In genomic region chr3:95226437-95226836, GRCh38 we compare ENCODE assay signal across 34 cellular contexts.
"Had no signal": no experiment of that assay in that cellular context is flagged by ENCODE, and none has a peak within 500 bp of the region (broad histone marks: within the 10 kb centered on the region; RNA-seq: fewer than 3 reads in every experiment).

No MANE protein-coding gene starts in this region.

- H3K36me3 ChIP-seq: MG63 had no signal

- H3K27me3 ChIP-seq: MG63 had no signal

- H3K27ac ChIP-seq: KMS-11 had no signal

- H3K9me3 ChIP-seq: MG63 had no signal

- H3K9ac ChIP-seq: KMS-11 had no signal

- H3K4me2 ChIP-seq: KMS-11 had no signal

- DNase-seq: Karpas-422, Kasumi-1, KG1, MG63, MM.1S, MV-4-11, NCI-H1048, NCI-H1092, NCI-H1092 treated with DMSO at 0.1 percent for 48 hours, NCI-H1105, NCI-H1105 treated with DMSO at 0.1 percent for 48 hours, NCI-H1417, NCI-H1417 treated with DMSO at 0.1 percent for 48 hours, NCI-H1436, NCI-H1436 treated with DMSO at 0.1 percent for 48 hours, NCI-H146, NCI-H1694, NCI-H1694 treated with DMSO at 0.1 percent for 48 hours, NCI-H187, NCI-H187 treated with DMSO at 0.1 percent for 48 hours, NCI-H1930, NCI-H2029, NCI-H2029 treated with DMSO at 0.1 percent for 48 hours, NCI-H2081, NCI-H2081 treated with DMSO at 0.1 percent for 48 hours, NCI-H2107, NCI-H2171, NCI-H2171 treated with DMSO at 0.1 percent for 48 hours, NCI-H2227 treated with DMSO at 0.1 percent for 48 hours, NCI-H226, NCI-H345, NCI-H446, NCI-H446 treated with DMSO at 0.1 percent for 48 hours had no signal

- H3K4me3 ChIP-seq: MG63 had no signal
